ENCODE assay signal across 12 cellular contexts in the genomic region with DNA sequence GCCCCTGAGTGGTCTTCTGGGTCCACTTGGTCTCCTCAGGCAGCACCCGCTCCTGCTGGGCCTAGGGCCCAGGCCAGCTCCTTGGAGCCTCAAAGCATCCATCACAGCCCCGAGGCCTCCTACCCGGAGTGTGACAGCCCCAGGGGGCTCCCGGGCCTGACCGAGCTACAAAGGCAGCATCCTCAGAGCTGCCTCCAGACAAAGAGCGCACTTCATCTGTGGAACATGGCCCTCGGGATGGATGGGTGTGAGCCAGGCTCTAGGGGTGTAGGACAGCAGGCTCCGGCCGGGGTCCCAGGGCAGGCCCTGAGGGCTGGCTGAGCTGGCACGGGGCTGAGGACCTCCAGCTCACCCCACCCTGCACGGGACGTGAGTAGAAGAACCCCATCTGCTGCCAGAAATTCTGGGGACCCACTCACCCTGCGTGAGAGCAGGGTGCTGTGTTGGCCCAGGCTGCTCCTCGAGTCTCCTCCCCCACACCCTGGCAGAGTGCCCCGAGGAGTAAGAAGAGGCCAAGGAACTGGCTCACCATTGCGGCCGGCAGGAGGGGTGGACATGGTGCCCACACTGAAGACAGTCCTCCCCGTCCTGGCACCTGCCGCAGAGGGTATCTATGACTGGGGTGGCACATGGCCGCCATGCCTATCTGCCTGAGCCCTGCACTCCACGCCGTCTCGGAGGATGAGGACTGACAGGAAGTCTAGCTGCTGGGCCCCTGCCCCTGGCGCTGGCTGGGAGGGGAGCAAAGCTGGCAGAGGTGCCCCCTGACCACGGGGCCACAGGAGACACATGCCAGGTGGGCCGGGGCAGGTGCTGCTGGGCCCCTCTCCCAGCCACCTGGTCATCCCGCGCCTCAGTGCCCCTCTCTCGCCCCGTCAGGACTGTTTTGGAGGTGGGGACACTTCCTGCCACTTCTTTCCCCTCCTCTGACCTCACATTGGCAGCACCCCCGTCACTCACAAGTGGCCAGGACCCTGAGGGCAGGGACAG. TPM values are rescaled to one million over a fixed set of nuclear protein-coding genes. Genes with fewer than 3 reads are reported as not detected.
A peak's percentile ranks its signal among the peaks of the same experiment; 100 is the strongest.
DNase-seq lines count a peak whose midpoint lies in the region; ATAC-seq and TF ChIP-seq lines count a peak whose summit lies in the region.
"Had no signal": no experiment of that assay in that cellular context is flagged by ENCODE, and none has a peak within 500 bp of the region (broad histone marks: within the 10 kb centered on the region; RNA-seq: fewer than 3 reads in every experiment).

No MANE protein-coding gene starts in this region.

- intact Hi-C loops in aorta (cut with DNase I) = no loop called here

- H3K36me3 ChIP-seq in aorta (ENCODE audit: control insufficient read depth in 1 of 2, insufficient read depth in 2 of 2, low read length in 1 of 2) = no peaks in the 10 kb centered on the region

- no peak overlapping the region for H3K4me3 ChIP-seq in fibroblast of mammary gland (ENCODE audit: control insufficient read depth, low read depth, low read length)
- H3K4me3 ChIP-seq in aorta (ENCODE audit: low read length in 2 of 2) = no peak overlapping the region

- H3K27me3 ChIP-seq in aorta (ENCODE audit: control insufficient read depth in 1 of 2, insufficient read depth in 2 of 2, low read length in 1 of 2) = no peaks in the 10 kb centered on the region

- H3K9me3 ChIP-seq in aorta (ENCODE audit: control insufficient read depth, low read length) = no peaks in the 10 kb centered on the region

- H3K4me1 Mint-ChIP-seq in activated naive CD8-positive, alpha-beta T cell treated with anti-CD3 and anti-CD28 coated beads, Interleukin-2, amount 10 ng/mL, durations not matched to agents 7 days and 5 days = no peaks in the 10 kb centered on the region
- H3K4me1 Mint-ChIP-seq in activated naive CD8-positive, alpha-beta T cell treated with anti-CD3 and anti-CD28 coated beads for 36 hours = no peaks in the 10 kb centered on the region
- peaks cover 30% of the 10 kb centered on the region for H3K4me1 Mint-ChIP-seq in nephron progenitor cell

- H3K4me1 ChIP-seq in aorta (ENCODE audit: control insufficient read depth in 1 of 2, insufficient read depth in 2 of 2, low read length in 2 of 2) = no peaks in the 10 kb centered on the region

- POLR2A ChIA-PET in activated naive CD8-positive, alpha-beta T cell treated with anti-CD3 and anti-CD28 coated beads, Interleukin-2, amount 10 ng/mL, durations not matched to agents 7 days and 5 days (lab: Charles Lee) = no interaction called here

- no peak overlapping the region for H3K27ac Mint-ChIP-seq in activated naive CD8-positive, alpha-beta T cell treated with anti-CD3 and anti-CD28 coated beads, Interleukin-2, amount 10 ng/mL, durations not matched to agents 7 days and 5 days
- H3K27ac Mint-ChIP-seq in activated naive CD8-positive, alpha-beta T cell treated with anti-CD3 and anti-CD28 coated beads for 36 hours = no peak overlapping the region
- peak overlapping the region; percentile 91 for H3K27ac Mint-ChIP-seq in nephron progenitor cell

- H3K27me3 Mint-ChIP-seq in activated naive CD8-positive, alpha-beta T cell treated with anti-CD3 and anti-CD28 coated beads, Interleukin-2, amount 10 ng/mL, durations not matched to agents 7 days and 5 days = no peaks in the 10 kb centered on the region
- no peaks in the 10 kb centered on the region for H3K27me3 Mint-ChIP-seq in activated naive CD8-positive, alpha-beta T cell treated with anti-CD3 and anti-CD28 coated beads for 36 hours
- peaks cover 3% of the 10 kb centered on the region for H3K27me3 Mint-ChIP-seq in nephron progenitor cell (ENCODE audit: low read depth, poor library complexity)
- H3K27me3 Mint-ChIP-seq: central memory CD8-positive, alpha-beta T cell had no signal

- 51 to 52% methylated on average over 31 of the region's 31 CpGs for WGBS in aorta, 2 donors

- H3K36me3 Mint-ChIP-seq in activated naive CD8-positive, alpha-beta T cell treated with anti-CD3 and anti-CD28 coated beads, Interleukin-2, amount 10 ng/mL, durations not matched to agents 7 days and 5 days = no peaks in the 10 kb centered on the region
- no peaks in the 10 kb centered on the region for H3K36me3 Mint-ChIP-seq in activated naive CD8-positive, alpha-beta T cell treated with anti-CD3 and anti-CD28 coated beads for 36 hours
- no peaks in the 10 kb centered on the region for H3K36me3 Mint-ChIP-seq in nephron progenitor cell (ENCODE audit: low read depth)

- DNase-seq in activated naive CD8-positive, alpha-beta T cell treated with anti-CD3 and anti-CD28 coated beads, Interleukin-2, amount 10 ng/mL, durations not matched to agents 7 days and 5 days = peak; percentile 26
- no peak for DNase-seq in activated naive CD8-positive, alpha-beta T cell treated with anti-CD3 and anti-CD28 coated beads for 36 hours
- DNase-seq in fibroblast of mammary gland (ENCODE audit: low read depth) = peak; percentile 49
- no peak for DNase-seq in nephron progenitor cell
- peak; percentile 76 to 90 for DNase-seq in aorta
- no peak for DNase-seq in DMS79 (lab: John Stamatoyannopoulos, UW)
- DNase-seq in NCI-H510A (lab: John Stamatoyannopoulos, UW) = no peak
- DNase-seq: activated CD4-positive, alpha-beta T cell treated with anti-CD3 and anti-CD28 coated beads for 48 hours; OCI-M1 had no signal

- no peak for TF ChIP-seq CTCF in fibroblast of mammary gland (conservative IDR thresholded peaks at IDR 0.05; ENCODE audit: control insufficient read depth, insufficient read depth, low read depth, low read length)
- TF ChIP-seq CTCF in nephron progenitor cell (IDR thresholded peaks at IDR 0.05) = no peak

- no peak overlapping the region for H3K4me3 Mint-ChIP-seq in activated naive CD8-positive, alpha-beta T cell treated with anti-CD3 and anti-CD28 coated beads, Interleukin-2, amount 10 ng/mL, durations not matched to agents 7 days and 5 days
- no peak overlapping the region for H3K4me3 Mint-ChIP-seq in activated naive CD8-positive, alpha-beta T cell treated with anti-CD3 and anti-CD28 coated beads for 36 hours
- H3K4me3 Mint-ChIP-seq in nephron progenitor cell = no peak overlapping the region
- H3K4me3 Mint-ChIP-seq: central memory CD8-positive, alpha-beta T cell had no signal

- H3K9me3 Mint-ChIP-seq in activated naive CD8-positive, alpha-beta T cell treated with anti-CD3 and anti-CD28 coated beads, Interleukin-2, amount 10 ng/mL, durations not matched to agents 7 days and 5 days = no peaks in the 10 kb centered on the region
- H3K9me3 Mint-ChIP-seq in activated naive CD8-positive, alpha-beta T cell treated with anti-CD3 and anti-CD28 coated beads for 36 hours = no peaks in the 10 kb centered on the region
- no peaks in the 10 kb centered on the region for H3K9me3 Mint-ChIP-seq in nephron progenitor cell
- H3K9me3 Mint-ChIP-seq: central memory CD8-positive, alpha-beta T cell had no signal

- no peak for ATAC-seq in activated naive CD8-positive, alpha-beta T cell treated with anti-CD3 and anti-CD28 coated beads, Interleukin-2, amount 10 ng/mL, durations not matched to agents 7 days and 5 days (ENCODE audit: low read depth)
- no peak for ATAC-seq in aorta (ENCODE audit: low FRiP score)
- ATAC-seq in HG03565 (IDR thresholded peaks at IDR 0.05; ENCODE audit: unreplicated experiment) = no peak

- H3K27ac ChIP-seq in aorta (ENCODE audit: low read depth in 1 of 2, low read length in 2 of 2) = no peak overlapping the region
- H3K27ac ChIP-seq: epithelial cell of prostate had no signal

RNA-seq across cellular contexts. Expression of gene CEBPG, which starts 22.3 kb away (rescaled TPM):
- 10 to 100 TPM; 26.2 to 26.3 TPM for total RNA-seq in activated naive CD8-positive, alpha-beta T cell treated with anti-CD3 and anti-CD28 coated beads, Interleukin-2, amount 10 ng/mL, durations not matched to agents 7 days and 5 days
- 10 to 100 TPM; 30.1 to 30.9 TPM for total RNA-seq in activated naive CD8-positive, alpha-beta T cell treated with anti-CD3 and anti-CD28 coated beads for 36 hours
- 10 to 100 TPM; 21.8 to 30.5 TPM for total RNA-seq in aorta
- polyA plus RNA-seq in aorta = 10 to 100 TPM in 1 of 2 donors, 1 to 10 TPM in 1; 8.6 to 32.2 TPM

Comparison
In these comparisons a context has a peak if more than half of its experiments do, and no peak if none do; other contexts are left out.
1. DNase-seq: peak in activated naive CD8-positive, alpha-beta T cell treated with anti-CD3 and anti-CD28 coated beads, Interleukin-2, amount 10 ng/mL, durations not matched to agents 7 days and 5 days (single experiment), fibroblast of mammary gland (single experiment) and aorta (2 of 2); none in activated naive CD8-positive, alpha-beta T cell treated with anti-CD3 and anti-CD28 coated beads for 36 hours (single experiment), nephron progenitor cell (single experiment), DMS79 (single experiment) and NCI-H510A (single experiment).